In genomic region chr7:99379043-99379577, GRCh38 we compare ENCODE assay signal across 8 cellular contexts. TPM values are rescaled to one million over a fixed set of nuclear protein-coding genes. Genes with fewer than 3 reads are reported as not detected.
A peak's percentile ranks its signal among the peaks of the same experiment; 100 is the strongest.
DNase-seq lines count a peak whose midpoint lies in the region; ATAC-seq and TF ChIP-seq lines count a peak whose summit lies in the region.

No MANE protein-coding gene starts in this region.

- DNase-seq in AG10803 (ENCODE audit: low read depth) = peak; percentile 96
- DNase-seq in HCEC 1CT = peak; percentile 87
- DNase-seq in T1000 (lab: John Stamatoyannopoulos, UW) = peak; percentile 46
- DNase-seq in coronary artery (ENCODE audit: low spot score) = no peak
- DNase-seq in lung (ENCODE audit: low spot score) = peak; percentile 80
- DNase-seq in stromal cell of bone marrow (ENCODE audit: low read depth) = peak; percentile 95

- H3K9me3 ChIP-seq in lung (ENCODE audit: control insufficient read depth in 2 of 2, insufficient read depth in 1 of 2, low read length in 1 of 2) = no peaks in the 10 kb centered on the region

- H3K27me3 ChIP-seq in lung (ENCODE audit: control insufficient read depth, insufficient read depth) = no peaks in the 10 kb centered on the region

- TF ChIP-seq CTCF in AG10803 (conservative IDR thresholded peaks at IDR 0.05; ENCODE audit: low read length) (peak; percentile 28; the same call in 1 of the 2 replicates), coronary artery (IDR thresholded peaks at IDR 0.05) (no peak), lung (IDR thresholded peaks at IDR 0.05; ENCODE audit: control extremely low read depth, extremely low read depth) (no peak)

- peak overlapping the region; percentile 36 for H3K4me3 ChIP-seq in AG10803 (ENCODE audit: low read length)
- peak overlapping the region; percentile 51 for H3K4me3 ChIP-seq in coronary artery
- H3K4me3 ChIP-seq in lung = no peak overlapping the region

- peak; percentile 56 for ATAC-seq in lung (ENCODE audit: insufficient read depth, low FRiP score)
- no peak for ATAC-seq in GM21619 (IDR thresholded peaks at IDR 0.05; ENCODE audit: unreplicated experiment)
- ATAC-seq in HG03135 (IDR thresholded peaks at IDR 0.05; ENCODE audit: unreplicated experiment) = no peak

- H3K27ac ChIP-seq in coronary artery (peak overlapping the region; percentile 81 to 84), lung (ENCODE audit: low read depth in 1 of 2, low read length in 1 of 2) (peak overlapping the region; percentile 27 to 95)

- H3K4me1 ChIP-seq in lung (ENCODE audit: control insufficient read depth in 2 of 2, insufficient read depth in 2 of 2, low read length in 2 of 2) = peaks cover 0 to 24% of the 10 kb centered on the region in 2 donors

- H3K36me3 ChIP-seq in lung (ENCODE audit: control insufficient read depth in 2 of 2, insufficient read depth in 2 of 2, low read length in 2 of 2) = peaks cover 0 to 23% of the 10 kb centered on the region in 2 donors

- WGBS in lung, 2 donors = 7 to 9% methylated on average over 7 of the region's 7 CpGs

RNA-seq across cellular contexts. Expression of gene ARPC1B, which starts 4.6 kb away (rescaled TPM):
- 100 to 1,000 TPM; 164 to 310 TPM for total RNA-seq in lung
- polyA plus RNA-seq in lung = 100 to 1,000 TPM; 221 to 937 TPM

RNA-seq across cellular contexts. Expression of gene PDAP1, which starts 29.3 kb away (rescaled TPM):
- total RNA-seq in lung = 10 to 100 TPM; 20.5 to 96.6 TPM
- polyA plus RNA-seq in lung = 100 to 1,000 TPM; 130 to 191 TPM

RNA-seq across cellular contexts. Expression of gene BUD31, which starts 29.7 kb away (rescaled TPM):
- total RNA-seq in lung = 100 to 1,000 TPM in 1 of 2 donors, 10 to 100 TPM in 1; 88.5 to 107 TPM
- polyA plus RNA-seq in lung = 100 to 1,000 TPM; 124 to 185 TPM

RNA-seq across cellular contexts. Expression of gene ARPC1A, which starts 53.4 kb away (rescaled TPM):
- 100 to 1,000 TPM in 1 of 2 donors, 10 to 100 TPM in 1; 71.3 to 135 TPM for total RNA-seq in lung
- polyA plus RNA-seq in lung = 100 to 1,000 TPM; 105 to 212 TPM

RNA-seq across cellular contexts. Expression of gene PTCD1, which starts 59.5 kb away (rescaled TPM):
- total RNA-seq in lung = 1 to 10 TPM; 4.5 to 6.8 TPM
- polyA plus RNA-seq in lung = 1 to 10 TPM; 2.8 to 3.4 TPM
